ENCODE assay signal across 1 cellular context in genomic region chr7:27106181-27106905, GRCh38.
TF ChIP-seq lines count a peak whose summit lies in the region.

No MANE protein-coding gene starts in this region.

TF ChIP-seq in SK-N-SH treated with all-trans-retinoic acid at 6 μM for 48 hours, 23 proteins besides CTCF, POLR2A, EP300 and RAD21 (continued from another document):
- no peak for TF ChIP-seq ZC3H10 (CRISPR knock-in tag; IDR thresholded peaks at IDR 0.05)
TF ChIP-seq in SK-N-SH treated with all-trans-retinoic acid at 6 μM for 48 hours: peak in this region for 0.
